ENCODE assay signal across 12 cellular contexts in genomic region chr6:69164564-69165252, GRCh38.
A peak's percentile ranks its signal among the peaks of the same experiment; 100 is the strongest.
DNase-seq lines count a peak whose midpoint lies in the region; TF ChIP-seq lines count a peak whose summit lies in the region.
"Had no signal": no experiment of that assay in that cellular context is flagged by ENCODE, and none has a peak within 500 bp of the region (broad histone marks: within the 10 kb centered on the region; RNA-seq: fewer than 3 reads in every experiment).

No MANE protein-coding gene starts in this region.

- no peak overlapping the region for H3K4me3 ChIP-seq in epithelial cell of esophagus (ENCODE audit: low read length)
- no peak overlapping the region for H3K4me3 ChIP-seq in retinal pigment epithelial cell (ENCODE audit: low read length)
- H3K4me3 ChIP-seq: A549 had no signal

- DNase-seq in NCI-H2107 treated with DMSO at 0.1 percent for 48 hours (lab: John Stamatoyannopoulos, UW; ENCODE audit: unreplicated experiment): peak; percentile 12
- no peak for DNase-seq in NCI-H2107 (lab: John Stamatoyannopoulos, UW)
- peak; percentile 58 for DNase-seq in NCI-H748 (lab: John Stamatoyannopoulos, UW; ENCODE audit: unreplicated experiment)
- DNase-seq in epithelial cell of esophagus (ENCODE audit: low read depth): peak; percentile 1
- DNase-seq in retinal pigment epithelial cell (ENCODE audit: low read depth): no peak
- no peak for DNase-seq in activated naive CD4-positive, alpha-beta T cell (lab: John Stamatoyannopoulos, UW)
- no peak for DNase-seq in stimulated activated CD4-positive, alpha-beta T cell treated with anti-CD3 and anti-CD28 coated beads, Interleukin-4, amount 100 ng/mL, for 4 hours
- DNase-seq in T1000 (lab: John Stamatoyannopoulos, UW): no peak
- DNase-seq: activated T-cell treated with anti-CD3 and anti-CD28 coated beads, Interleukin-2, amount 50 U/mL, for 72 hours; kidney; NCI-H510A had no signal

- peak; percentile 8 for TF ChIP-seq CTCF in epithelial cell of esophagus (IDR thresholded peaks at IDR 0.05; ENCODE audit: insufficient read depth, low read depth, low read length, missing control alignments)
- TF ChIP-seq CTCF in retinal pigment epithelial cell (conservative IDR thresholded peaks at IDR 0.05; ENCODE audit: low read depth, low read length): peak; percentile 51

Comparison
In these comparisons a context has a peak if more than half of its experiments do, and no peak if none do; other contexts are left out.
1. DNase-seq: peak in NCI-H2107 treated with DMSO at 0.1 percent for 48 hours (single experiment), NCI-H748 (single experiment) and epithelial cell of esophagus (single experiment); none in NCI-H2107 (single experiment), retinal pigment epithelial cell (single experiment), activated naive CD4-positive, alpha-beta T cell (0 of 4), stimulated activated CD4-positive, alpha-beta T cell treated with anti-CD3 and anti-CD28 coated beads, Interleukin-4, amount 100 ng/mL, for 4 hours (0 of 2) and T1000 (single experiment).